In the genomic region with DNA sequence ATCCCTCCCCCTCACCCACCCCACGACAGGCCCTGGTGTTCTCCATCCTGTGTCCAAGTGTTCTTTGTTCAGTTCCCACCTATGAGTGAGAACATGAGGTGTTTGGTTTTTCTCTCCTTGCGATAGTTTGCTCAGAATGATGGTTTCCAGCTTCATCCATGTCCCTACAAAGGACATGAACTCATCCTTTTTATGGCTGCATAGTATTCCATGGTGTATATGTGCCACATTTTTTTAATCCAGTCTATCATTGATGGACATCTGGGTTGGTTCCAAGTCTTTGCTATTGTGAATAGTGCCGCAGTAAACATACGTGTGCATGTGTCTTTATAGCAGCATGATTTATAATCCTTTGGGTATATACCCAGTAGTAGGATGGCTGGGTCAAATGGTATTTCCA, we compare ENCODE assay signal across 4 cellular contexts. TPM values are rescaled to one million over a fixed set of nuclear protein-coding genes. Genes with fewer than 3 reads are reported as not detected.
"Had no signal": no experiment of that assay in that cellular context is flagged by ENCODE, and none has a peak within 500 bp of the region (broad histone marks: within the 10 kb centered on the region; RNA-seq: fewer than 3 reads in every experiment).

No MANE protein-coding gene starts in this region.

RNA-seq across cellular contexts. Expression of a gene that starts 16.2 kb away (rescaled TPM):
- total RNA-seq: NCI-H460 had no signal

RNA-seq across cellular contexts. Expression of a gene that starts 35.6 kb away (rescaled TPM):
- total RNA-seq: LHCN-M2, M059J, MCF 10A, NCI-H460 had no signal
